ENCODE assay signal across 25 cellular contexts in genomic region chr7:71783779-71784178, GRCh38.
"Had no signal": no experiment of that assay in that cellular context is flagged by ENCODE, and none has a peak within 500 bp of the region (broad histone marks: within the 10 kb centered on the region; RNA-seq: fewer than 3 reads in every experiment).

No MANE protein-coding gene starts in this region.

- H3K27me3 ChIP-seq: ovary, right lobe of liver, spleen, stomach, thyroid gland, tibial nerve had no signal

- H3K4me1 ChIP-seq: parathyroid adenoma, psoas muscle, right lobe of liver, spleen, stomach, thyroid gland had no signal

- H3K36me3 ChIP-seq: neural progenitor cell, ovary, right lobe of liver, spleen, stomach, thoracic aorta, thyroid gland, tibial nerve had no signal

- DNase-seq: naive thymus-derived CD4-positive, alpha-beta T cell; natural killer cell; occipital lobe; ovary; posterior cingulate gyrus; psoas muscle; right cardiac atrium; right lobe of liver; spleen; stimulated activated CD4-positive, alpha-beta T cell treated with anti-CD3 and anti-CD28 coated beads, Interleukin-12 subunit alpha, Interleukin-12 subunit beta, amount 100 ng/mL, for 4 hours; stimulated activated CD4-positive, alpha-beta T cell treated with anti-CD3 and anti-CD28 coated beads, Interleukin-1b, Interleukin-23, amount 100 ng/mL, for 48 hours; stimulated activated CD4-positive, alpha-beta T cell treated with anti-CD3 and anti-CD28 coated beads, Interleukin-4, amount 100 ng/mL, for 1 hour; stimulated activated CD4-positive, alpha-beta T cell treated with anti-CD3 and anti-CD28 coated beads, Interleukin-4, amount 100 ng/mL, for 4 hours; stimulated activated CD8-positive, alpha-beta memory T cell treated with anti-CD3 and anti-CD28 coated beads, Interleukin-4, amount 100 ng/mL, for 48 hours; stimulated activated naive CD4-positive, alpha-beta T cell treated with Interleukin-2 at 50 U/mL for 16 hours; stomach; thyroid gland; trophoblast cell had no signal

- H3K27ac ChIP-seq: neural progenitor cell, ovary, parathyroid adenoma, psoas muscle, right lobe of liver, spleen, stomach, thoracic aorta, thyroid gland had no signal

- ATAC-seq: naive thymus-derived CD4-positive, alpha-beta T cell; natural killer cell; psoas muscle; right cardiac atrium; stimulated activated memory B cell treated with anti-CD40 and anti-IgM and Interleukin-4, amounts not matched to agents 10 μg/mL and 1 μg/mL and 100 μg/mL, for 72 hours had no signal

- H3K9ac ChIP-seq: neural progenitor cell, parathyroid adenoma had no signal

- H3K9me3 ChIP-seq: ovary, right lobe of liver, thyroid gland had no signal

- H3K4me3 ChIP-seq: neural progenitor cell, ovary, psoas muscle, right lobe of liver, skin epidermis, smooth muscle cell, spleen, stomach, thoracic aorta, thyroid gland, tibial nerve had no signal
